ENCODE assay signal across 20 cellular contexts in the genomic region with DNA sequence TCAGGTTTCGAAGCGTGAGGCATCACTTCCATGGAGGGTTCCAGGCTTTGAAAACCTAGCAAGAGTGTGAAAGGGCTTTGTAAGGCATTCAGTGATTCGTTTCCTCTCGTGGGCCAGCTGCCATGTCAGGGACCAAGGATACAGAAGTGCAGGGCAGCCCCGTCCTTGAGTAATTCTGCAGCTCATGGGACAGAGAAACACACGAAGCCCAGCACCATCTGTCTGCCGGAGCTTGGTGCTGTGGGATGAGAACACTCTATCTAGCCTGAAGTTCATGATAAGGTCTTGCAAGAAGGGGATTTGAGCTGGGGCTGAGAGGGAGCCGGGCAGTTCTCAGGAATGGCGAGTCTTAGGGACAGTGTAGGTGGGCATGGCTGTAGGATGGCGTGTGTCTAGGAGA. TPM values are rescaled to one million over a fixed set of nuclear protein-coding genes. Genes with fewer than 3 reads are reported as not detected.
DNase-seq lines count a peak whose midpoint lies in the region; ATAC-seq, FAIRE-seq and TF ChIP-seq lines count a peak whose summit lies in the region.
"Had no signal": no experiment of that assay in that cellular context is flagged by ENCODE, and none has a peak within 500 bp of the region (broad histone marks: within the 10 kb centered on the region; RNA-seq: fewer than 3 reads in every experiment).

No MANE protein-coding gene starts in this region.

- no peak for ATAC-seq in HCT116
- no peak for ATAC-seq in stimulated activated memory B cell treated with anti-CD40 and anti-IgM and Interleukin-4, amounts not matched to agents 10 μg/mL and 1 μg/mL and 100 μg/mL, for 72 hours
- ATAC-seq: HepG2 had no signal

- DNase-seq in HCT116 (ENCODE audit: low read depth, low spot score) (no peak), WERI-Rb-1 (peak; percentile 57), H1 (ENCODE audit: low read depth in 1 of 2, low spot score in 2 of 2) (no peak), NCI-H2107 (lab: John Stamatoyannopoulos, UW) (no peak), endodermal cell (no peak), H9 (no peak)
- DNase-seq: BE2C; C1 segment of cervical spinal cord; CD4-positive, CD25-positive, alpha-beta regulatory T cell; CD8-positive, alpha-beta memory T cell; COR-L47; DMS 273 treated with DMSO at 0.1 percent for 48 hours; DMS53; DND-41; EL; GM23248 had no signal

- no peaks in the 10 kb centered on the region for H3K27me3 Mint-ChIP-seq in stimulated activated memory B cell treated with anti-CD40 and anti-IgM and Interleukin-4, amounts not matched to agents 10 μg/mL and 1 μg/mL and 100 μg/mL, for 72 hours
- H3K27me3 Mint-ChIP-seq in endodermal cell (ENCODE audit: insufficient read depth): no peaks in the 10 kb centered on the region
- peaks cover 6% of the 10 kb centered on the region; the same call in 1 of the 2 replicates for H3K27me3 Mint-ChIP-seq in H9 (ENCODE audit: low read depth)
- H3K27me3 Mint-ChIP-seq: CD4-positive, CD25-positive, alpha-beta regulatory T cell had no signal

- POLR2A ChIA-PET in HCT116 (lab: Charles Lee): no interaction called here
- POLR2A ChIA-PET in H1 (lab: Charles Lee; ENCODE audit: partially characterized antibody): no interaction called here

- H3K4me1 Mint-ChIP-seq in stimulated activated memory B cell treated with anti-CD40 and anti-IgM and Interleukin-4, amounts not matched to agents 10 μg/mL and 1 μg/mL and 100 μg/mL, for 72 hours: peaks cover 64% of the 10 kb centered on the region
- H3K4me1 Mint-ChIP-seq in endodermal cell (peaks cover 12% of the 10 kb centered on the region), H9 (peaks cover 8 to 9% of the 10 kb centered on the region in 2 experiments)
- H3K4me1 Mint-ChIP-seq: CD8-positive, alpha-beta memory T cell had no signal

- H2BK120ac ChIP-seq in H1 (replicated peaks; ENCODE audit: low read depth, low read length): no peak overlapping the region
- H2BK120ac ChIP-seq in H9 (ENCODE audit: low read depth, low read length, poor library complexity, severe bottlenecking): no peak overlapping the region

- H4K8ac ChIP-seq in H1 (ENCODE audit: extremely low read depth, insufficient read depth, low read length) (no peak overlapping the region), H9 (replicated peaks; ENCODE audit: insufficient read length, low read depth, low read length) (no peak overlapping the region)

- H3K18ac ChIP-seq in H1 (ENCODE audit: extremely low read depth, low read length): no peak overlapping the region
- H3K18ac ChIP-seq in H9 (ENCODE audit: insufficient read length, low read depth, low read length): no peak overlapping the region

- H3K79me2 ChIP-seq in HCT116 (ENCODE audit: insufficient read depth, low read length) (peaks cover 7% of the 10 kb centered on the region; the same call in 1 of the 2 replicates), H1 (ENCODE audit: control insufficient read depth in 1 of 2, insufficient read depth in 2 of 2, low read length in 2 of 2) (no peaks in the 10 kb centered on the region), H9 (ENCODE audit: insufficient read depth, low read length) (no peaks in the 10 kb centered on the region)

- H3K36me3 Mint-ChIP-seq in stimulated activated memory B cell treated with anti-CD40 and anti-IgM and Interleukin-4, amounts not matched to agents 10 μg/mL and 1 μg/mL and 100 μg/mL, for 72 hours: peaks cover 70% of the 10 kb centered on the region
- H3K36me3 Mint-ChIP-seq in endodermal cell (ENCODE audit: low read depth) (peaks cover 33% of the 10 kb centered on the region), H9 (ENCODE audit: insufficient read depth in 1 of 3, low read depth in 3 of 3) (peaks cover 0 to 9% (median 0%) of the 10 kb centered on the region in 3 experiments; a peak in 4 of 7 replicates)

- RAD21 ChIA-PET in HCT116 (lab: Charles Lee; ENCODE audit: low non-redundant PET in 1 of 2, low total read pairs in 2 of 2, uncharacterized antibody in 2 of 2, unreplicated experiment in 2 of 2): no interaction called here

- H2AK5ac ChIP-seq in H1 (ENCODE audit: low read depth, low read length): no peak overlapping the region
- H2AK5ac ChIP-seq in H9 (ENCODE audit: insufficient read length, low read length): no peak overlapping the region

- H3K4ac ChIP-seq in H1 (replicated peaks; ENCODE audit: insufficient read length, low read depth, low read length): no peak overlapping the region
- no peak overlapping the region for H3K4ac ChIP-seq in H9 (ENCODE audit: low read depth, low read length)

- H2AFZ ChIP-seq in HCT116 (ENCODE audit: low read depth, low read length, poor library complexity, severe bottlenecking) (no peak overlapping the region), H1 (ENCODE audit: low read length) (no peak overlapping the region), H9 (ENCODE audit: low read length) (no peak overlapping the region)
- H2AFZ ChIP-seq: GM23248 had no signal

- H3K23ac ChIP-seq in H1 (ENCODE audit: insufficient read length): no peak overlapping the region
- H3K23ac ChIP-seq in H9 (ENCODE audit: insufficient read length, low read depth, low read length): no peak overlapping the region

- H3K36me3 ChIP-seq in HCT116 (ENCODE audit: control insufficient read depth in 1 of 2, insufficient read depth in 2 of 2, low read length in 2 of 2): 0 out of 4 replicates have a peak, but pooled peaks cover 0 to 4% of the 10 kb centered on the region in 2 experiments
- peaks cover 51% of the 10 kb centered on the region for H3K36me3 ChIP-seq in WERI-Rb-1
- H3K36me3 ChIP-seq in H1 (ENCODE audit: control insufficient read depth in 2 of 4, insufficient read depth in 4 of 4, low read length in 3 of 4): no peaks in the 10 kb centered on the region
- peaks cover 11% of the 10 kb centered on the region for H3K36me3 ChIP-seq in endodermal cell (ENCODE audit: control insufficient read depth, insufficient read depth, low read length)
- H3K36me3 ChIP-seq: BE2C had no signal

- H3K27ac Mint-ChIP-seq in stimulated activated memory B cell treated with anti-CD40 and anti-IgM and Interleukin-4, amounts not matched to agents 10 μg/mL and 1 μg/mL and 100 μg/mL, for 72 hours: peak overlapping the region; percentile 10
- no peak overlapping the region for H3K27ac Mint-ChIP-seq in endodermal cell
- no peak overlapping the region for H3K27ac Mint-ChIP-seq in H9

- 89% methylated on average over 10 of the region's 10 CpGs; no CpG with 5 or more reads in 1 of the 2 experiments for WGBS in H1 (ENCODE audit: extremely low coverage in 1 of 2, insufficient coverage in 1 of 2, insufficient read length in 1 of 2, insufficient replicate concordance in 2 of 2, low coverage in 1 of 2, low lambda C conversion rate in 2 of 2, missing lambda C conversion rate in 1 of 2), 2 experiments
- WGBS in endodermal cell (ENCODE audit: insufficient coverage in 1 of 2, insufficient read length in 1 of 2), 2 experiments: 90 to 98% methylated on average over 9 to 10 of the region's 10 CpGs
- no CpG with 5 or more reads among the region's 10 CpGs for WGBS in H9 (ENCODE audit: extremely low coverage, insufficient read length, low lambda C conversion rate)

- H3K27me3 ChIP-seq in HCT116 (ENCODE audit: insufficient read depth, low read length) (no peaks in the 10 kb centered on the region), WERI-Rb-1 (ENCODE audit: insufficient read depth, low read depth, severe bottlenecking) (no peaks in the 10 kb centered on the region), H1 (replicated peaks in 1 of 4; ENCODE audit: control insufficient read depth in 3 of 4, extremely low read depth in 1 of 4, insufficient read depth in 3 of 4, low read length in 3 of 4) (no peaks in the 10 kb centered on the region), endodermal cell (ENCODE audit: control insufficient read depth, insufficient read depth, low read length, poor library complexity, severe bottlenecking) (no peaks in the 10 kb centered on the region), H9 (ENCODE audit: insufficient read depth, low read length) (no peaks in the 10 kb centered on the region)
- H3K27me3 ChIP-seq: BE2C had no signal

- H4K20me1 ChIP-seq in HCT116 (ENCODE audit: insufficient read depth) (no peaks in the 10 kb centered on the region), H1 (replicated peaks in 1 of 2; ENCODE audit: control insufficient read depth in 1 of 2, insufficient read depth in 2 of 2, low read length in 2 of 2) (no peaks in the 10 kb centered on the region), H9 (ENCODE audit: control insufficient read depth, insufficient read depth, insufficient read length) (no peaks in the 10 kb centered on the region)

- H2BK15ac ChIP-seq in H1 (ENCODE audit: low read length) (0 out of 2 replicates have a peak overlapping the region, but pooled peaks have one; percentile 61), H9 (ENCODE audit: low read depth, low read length) (no peak overlapping the region)

- H3K14ac ChIP-seq in H1 (ENCODE audit: insufficient read length) (no peak overlapping the region), H9 (ENCODE audit: insufficient read depth, low read length) (no peak overlapping the region)

- H2BK12ac ChIP-seq in H1 (ENCODE audit: low read depth, low read length): no peak overlapping the region
- H2BK12ac ChIP-seq in H9 (ENCODE audit: insufficient read length, low read depth, low read length): no peak overlapping the region

- no peak for FAIRE-seq in H1 (lab: Jason Lieb, UNC)
- FAIRE-seq: GM12891, H54, HepG2 had no signal

- H4K91ac ChIP-seq in H1 (replicated peaks; ENCODE audit: insufficient read length, low read length) (no peak overlapping the region), H9 (ENCODE audit: insufficient read length, low read depth, low read length) (no peak overlapping the region)

- H3K79me1 ChIP-seq in H1 (ENCODE audit: low read depth, low read length) (no peaks in the 10 kb centered on the region), H9 (ENCODE audit: insufficient read depth, low read depth, low read length, poor library complexity, severe bottlenecking) (no peaks in the 10 kb centered on the region)

- TF ChIP-seq RAD21 in HCT116 (IDR thresholded peaks at IDR 0.05; ENCODE audit: low read depth) (no peak), H1 (IDR thresholded peaks at IDR 0.05 in 1 of 2, conservative IDR thresholded peaks at IDR 0.05 in 1 of 2; ENCODE audit: low read depth in 2 of 2, low read length in 2 of 2) (no peak)

- CTCF ChIA-PET in HCT116 (lab: Charles Lee) (interaction anchor here (1.5 kb wide), 1 partner anchor 8 kb away, joined by 6 read pairs; no protein-coding TSS in a partner anchor), H1 (lab: Charles Lee; ENCODE audit: partially characterized antibody) (interaction anchor here (0.7 to 6.2 kb wide), 7 partner anchors 9 to 291 kb away, joined by 3 to 47 read pairs (median 4); no protein-coding TSS in a partner anchor)

- no peak overlapping the region for H3K4me3 Mint-ChIP-seq in stimulated activated memory B cell treated with anti-CD40 and anti-IgM and Interleukin-4, amounts not matched to agents 10 μg/mL and 1 μg/mL and 100 μg/mL, for 72 hours
- H3K4me3 Mint-ChIP-seq in endodermal cell (no peak overlapping the region), H9 (no peak overlapping the region)
- H3K4me3 Mint-ChIP-seq: CD4-positive, CD25-positive, alpha-beta regulatory T cell; CD8-positive, alpha-beta memory T cell had no signal

- no peaks in the 10 kb centered on the region for H3K9me3 ChIP-seq in HCT116 (ENCODE audit: control insufficient read depth in 1 of 2, insufficient read depth in 1 of 2, low read depth in 1 of 2, low read length in 2 of 2)
- peaks cover 5% of the 10 kb centered on the region for H3K9me3 ChIP-seq in WERI-Rb-1 (ENCODE audit: severe bottlenecking)
- H3K9me3 ChIP-seq in H1 (ENCODE audit: insufficient read depth in 2 of 2, low read depth in 1 of 2, low read length in 1 of 2): no peaks in the 10 kb centered on the region
- H3K9me3 ChIP-seq in endodermal cell (ENCODE audit: control insufficient read depth, low read length): peaks cover 10% of the 10 kb centered on the region
- no peaks in the 10 kb centered on the region for H3K9me3 ChIP-seq in H9 (ENCODE audit: control insufficient read depth, low read depth, low read length)
- H3K9me3 ChIP-seq: BE2C had no signal

- no peaks in the 10 kb centered on the region for H3K9me3 Mint-ChIP-seq in stimulated activated memory B cell treated with anti-CD40 and anti-IgM and Interleukin-4, amounts not matched to agents 10 μg/mL and 1 μg/mL and 100 μg/mL, for 72 hours
- H3K9me3 Mint-ChIP-seq in endodermal cell (peaks cover 9% of the 10 kb centered on the region), H9 (peaks cover 7 to 9% of the 10 kb centered on the region in 2 experiments)
- H3K9me3 Mint-ChIP-seq: CD8-positive, alpha-beta memory T cell had no signal

- H3T11ph ChIP-seq in H9 (ENCODE audit: low read length): no peak overlapping the region

- no peak overlapping the region for H3K27ac ChIP-seq in HCT116 (ENCODE audit: low read depth, low read length)
- H3K27ac ChIP-seq in WERI-Rb-1: peak overlapping the region; percentile 30
- H3K27ac ChIP-seq in H1 (ENCODE audit: low read depth, low read length): no peak overlapping the region
- H3K27ac ChIP-seq in endodermal cell (ENCODE audit: low read depth, low read length): no peak overlapping the region
- H3K27ac ChIP-seq in H9 (ENCODE audit: insufficient read length, low read depth, low read length): no peak overlapping the region
- H3K27ac ChIP-seq: GM23248 had no signal

- H3K9me2 ChIP-seq in HCT116 (ENCODE audit: insufficient read depth): no peaks in the 10 kb centered on the region

- H2BK20ac ChIP-seq in H1 (ENCODE audit: low read length): no peak overlapping the region
- H2BK20ac ChIP-seq in H9 (ENCODE audit: low read depth, low read length, poor library complexity, severe bottlenecking): no peak overlapping the region

- intact Hi-C loops in HCT116 (cut with micrococcal nuclease): no loop called here

- H3K4me1 ChIP-seq in HCT116 (ENCODE audit: control insufficient read depth in 1 of 2, insufficient read depth in 2 of 2, low read length in 2 of 2): peaks cover 5 to 12% of the 10 kb centered on the region in 2 experiments; a peak in 1 of 4 replicates
- no peaks in the 10 kb centered on the region for H3K4me1 ChIP-seq in H1 (replicated peaks in 1 of 4; ENCODE audit: control insufficient read depth in 3 of 4, insufficient read depth in 4 of 4, low read length in 3 of 4)
- H3K4me1 ChIP-seq in endodermal cell (ENCODE audit: control insufficient read depth, insufficient read depth, low read length): no peaks in the 10 kb centered on the region
- H3K4me1 ChIP-seq in H9 (ENCODE audit: insufficient read depth, low read length): no peaks in the 10 kb centered on the region
- H3K4me1 ChIP-seq: BE2C had no signal

- H3K9ac ChIP-seq in HCT116 (ENCODE audit: low read length): no peak overlapping the region
- H3K9ac ChIP-seq in H1 (replicated peaks in 1 of 4; ENCODE audit: extremely low read depth in 1 of 4, low read depth in 3 of 4, low read length in 3 of 4): no peak overlapping the region
- no peak overlapping the region for H3K9ac ChIP-seq in endodermal cell (ENCODE audit: extremely low read depth, low read length, poor library complexity, severe bottlenecking)
- no peak overlapping the region for H3K9ac ChIP-seq in H9 (ENCODE audit: extremely low read depth, insufficient read length, low read length)
- H3K9ac ChIP-seq: GM23248 had no signal

- H4K5ac ChIP-seq in H1 (ENCODE audit: insufficient read length, low read depth, low read length) (no peak overlapping the region), H9 (ENCODE audit: insufficient read length, low read depth, low read length) (no peak overlapping the region)

- H3K4me3 ChIP-seq in HCT116 (replicated peaks in 1 of 2; ENCODE audit: low read depth in 1 of 2, low read length in 2 of 2): no peak overlapping the region
- no peak overlapping the region for H3K4me3 ChIP-seq in WERI-Rb-1 (ENCODE audit: low read depth, low read length)
- no peak overlapping the region for H3K4me3 ChIP-seq in H1 (ENCODE audit: extremely low read depth in 1 of 4, insufficient read depth in 2 of 4, low read depth in 3 of 4, low read length in 4 of 4)
- no peak overlapping the region for H3K4me3 ChIP-seq in endodermal cell (ENCODE audit: low read length)
- H3K4me3 ChIP-seq: GM23248 had no signal

- no peak for TF ChIP-seq CTCF in HCT116 (IDR thresholded peaks at IDR 0.05 in 2 of 3, conservative IDR thresholded peaks at IDR 0.05 in 1 of 3; ENCODE audit: borderline replicate concordance in 1 of 3, insufficient read depth in 1 of 3, low read depth in 2 of 3, low read length in 2 of 3)
- no peak for TF ChIP-seq CTCF in WERI-Rb-1 (IDR thresholded peaks at IDR 0.05; ENCODE audit: low read depth, low read length)
- TF ChIP-seq CTCF in H1 (IDR thresholded peaks at IDR 0.05; ENCODE audit: control extremely low read depth in 1 of 3, insufficient read depth in 1 of 3, low read depth in 1 of 3, low read length in 3 of 3): no peak
- no peak for TF ChIP-seq CTCF in endodermal cell (conservative IDR thresholded peaks at IDR 0.05)
- no peak for TF ChIP-seq CTCF in H9 (conservative IDR thresholded peaks at IDR 0.05)

- H3K4me2 ChIP-seq in HCT116 (ENCODE audit: low read length): no peak overlapping the region
- no peak overlapping the region for H3K4me2 ChIP-seq in H1 (ENCODE audit: insufficient read depth in 1 of 2, low read depth in 2 of 2, low read length in 2 of 2)
- H3K4me2 ChIP-seq in H9 (ENCODE audit: insufficient read depth, insufficient read length, low read length): no peak overlapping the region

- H2BK5ac ChIP-seq in H1 (ENCODE audit: low read depth, low read length) (no peak overlapping the region), H9 (ENCODE audit: insufficient read length, low read length) (no peak overlapping the region)

- H3K56ac ChIP-seq in H1 (replicated peaks; ENCODE audit: insufficient read length, low read depth, low read length): no peak overlapping the region
- no peak overlapping the region for H3K56ac ChIP-seq in H9 (ENCODE audit: insufficient read length, low read depth, low read length)

- TF ChIP-seq EP300 in H1 (IDR thresholded peaks at IDR 0.05; ENCODE audit: borderline replicate concordance in 1 of 2, low read depth in 2 of 2, low read length in 2 of 2): no peak

- no peaks in the 10 kb centered on the region; the same call in 1 of the 2 replicates for H3K23me2 ChIP-seq in H1 (ENCODE audit: low read depth, low read length)
- H3K23me2 ChIP-seq in H9 (ENCODE audit: insufficient read length, low read depth, low read length, poor library complexity, severe bottlenecking): no peaks in the 10 kb centered on the region

- TSS peak; percentile 29 for BruUV-seq in HCT116 (replicated peaks; lab: Mats Ljungman, UMichigan)

- TF ChIP-seq POLR2A in HCT116 (IDR thresholded peaks at IDR 0.05; ENCODE audit: borderline replicate concordance, extremely low read depth, insufficient read depth, insufficient read length) (no peak), H1 (IDR thresholded peaks at IDR 0.05; ENCODE audit: control extremely low read depth in 1 of 2, low read depth in 2 of 2, low read length in 2 of 2) (no peak)

RNA-seq across cellular contexts. Expression of a gene that starts 55.8 kb away (rescaled TPM):
- total RNA-seq in HCT116 (2021; ENCODE audit: unreplicated experiment) (10.9 TPM), endodermal cell (10 to 100 TPM; 21.9 to 37.2 TPM), H9 (2021) (6.9 and 7.1 TPM in 2 replicates)
- 3.8 and 4.5 TPM in 2 replicates for polyA plus RNA-seq in HCT116 (2012)
- 20.5 and 20.6 TPM in 2 replicates for total RNA-seq in H1 (2021; fragmentation: NEBNext Ultra II Directional; extraction: Animal tissue kit (Norgen Biotek cat#: 25700))
- polyA plus RNA-seq in H1 (2011; rRNA removed): 6.9 and 7.1 TPM in 2 replicates
- polyA plus RNA-seq in H1 (2011; cell fraction: cytosol; rRNA removed): 5.4 TPM
- 10.9 TPM for polyA plus RNA-seq in H1 (2011; cell fraction: nucleus; rRNA removed)
- 8.6 to 11.9 TPM (median 11.1 TPM) in 4 replicates for polyA plus RNA-seq in H1 (2012, experiment 1 of 2)
- polyA plus RNA-seq in H1 (2012, experiment 2 of 2): 2.7 TPM
- polyA plus RNA-seq in H1 (2013, experiment 1 of 2): 6.4 TPM
- polyA plus RNA-seq in H1 (2013, experiment 2 of 2): 6.4 TPM
- 25.2 and 26.2 TPM in 2 replicates for polyA minus RNA-seq in H1 (2011; rRNA and poly(A)+ RNA removed)
- 16.0 TPM for polyA minus RNA-seq in H1 (2011; cell fraction: cytosol; rRNA and poly(A)+ RNA removed)
- 15.9 TPM for polyA minus RNA-seq in H1 (2011; cell fraction: nucleus; rRNA and poly(A)+ RNA removed)
- polyA plus RNA-seq in endodermal cell (2013, experiment 1 of 2): 2.1 TPM
- 1.8 TPM for polyA plus RNA-seq in endodermal cell (2013, experiment 2 of 2)
- polyA plus RNA-seq: HepG2 had no signal
